14 cellular contexts compared by ENCODE assay signal in genomic region chr10:124621637-124622036, GRCh38.
DNase-seq lines count a peak whose midpoint lies in the region; ATAC-seq and TF ChIP-seq lines count a peak whose summit lies in the region.
"Had no signal": no experiment of that assay in that cellular context is flagged by ENCODE, and none has a peak within 500 bp of the region (broad histone marks: within the 10 kb centered on the region; RNA-seq: fewer than 3 reads in every experiment).

No MANE protein-coding gene starts in this region.

- no peaks in the 10 kb centered on the region for H3K9me3 Mint-ChIP-seq in progenitor cell of endocrine pancreas (ENCODE audit: low read depth)

- intact Hi-C loops in left cardiac atrium (cut with DNase I), result loop anchor here (5.0 to 10.0 kb wide), 3 partner anchors 54 to 121 kb away; partner anchors contain the start of gene FAM53B (in 1 of the 2)

- no peaks in the 10 kb centered on the region for H3K27me3 Mint-ChIP-seq in progenitor cell of endocrine pancreas
- H3K27me3 Mint-ChIP-seq: activated naive CD8-positive, alpha-beta T cell had no signal

- H3K4me2 ChIP-seq in BLaER1, result peak overlapping the region; percentile 96
- no peak overlapping the region; the same call in 1 of the 2 replicates for H3K4me2 ChIP-seq in OCI-LY1 (ENCODE audit: low read length)
- H3K4me2 ChIP-seq: smooth muscle cell had no signal

- H3K27ac ChIP-seq in BLaER1 (no peak overlapping the region), OCI-LY1 (ENCODE audit: low read depth, low read length, poor library complexity, severe bottlenecking) (peak overlapping the region; percentile 93)
- H3K27ac ChIP-seq: coronary artery, SJSA1 had no signal

- H3K36me3 Mint-ChIP-seq in progenitor cell of endocrine pancreas (ENCODE audit: insufficient read depth), result no peaks in the 10 kb centered on the region
- H3K36me3 Mint-ChIP-seq: activated naive CD8-positive, alpha-beta T cell had no signal

- H3K4me1 ChIP-seq in BLaER1 (peaks cover 100% of the 10 kb centered on the region), OCI-LY1 (ENCODE audit: insufficient read depth, low read length, severe bottlenecking) (peaks cover 100% of the 10 kb centered on the region)
- H3K4me1 ChIP-seq: SJSA1 had no signal

- no peaks in the 10 kb centered on the region for H3K79me2 ChIP-seq in OCI-LY1 (ENCODE audit: insufficient read depth, low read length)

- H3K27me3 ChIP-seq in BLaER1 (peaks cover 41% of the 10 kb centered on the region), OCI-LY1 (ENCODE audit: insufficient read depth, low read length) (no peaks in the 10 kb centered on the region)
- H3K27me3 ChIP-seq: SJSA1 had no signal

- DNase-seq in left cardiac atrium (no peak), progenitor cell of endocrine pancreas (ENCODE audit: low spot score, unreplicated experiment) (no peak), MV-4-11 (lab: John Stamatoyannopoulos, UW) (no peak), SIG-M5 (lab: John Stamatoyannopoulos, UW) (no peak)
- DNase-seq in activated naive CD4-positive, alpha-beta T cell treated with anti-CD3 and anti-CD28 coated beads, Interleukin-2, amount 50 U/mL, for 16 hours, result no peak
- no peak for DNase-seq in stimulated activated CD4-positive, alpha-beta T cell treated with anti-CD3 and anti-CD28 coated beads, Interleukin-15, amount 100 ng/mL, for 24 hours
- DNase-seq: NCI-H1694 treated with DMSO at 0.1 percent for 48 hours had no signal

- no peak overlapping the region for H3K4me3 Mint-ChIP-seq in progenitor cell of endocrine pancreas (ENCODE audit: low read depth)
- H3K4me3 Mint-ChIP-seq: activated naive CD8-positive, alpha-beta T cell had no signal

- H3K4me3 ChIP-seq in BLaER1 (no peak overlapping the region), OCI-LY1 (ENCODE audit: low read depth, low read length, poor library complexity, severe bottlenecking) (no peak overlapping the region)
- H3K4me3 ChIP-seq: coronary artery, K562, SJSA1, smooth muscle cell had no signal

- peak overlapping the region; percentile 69 for H3K27ac Mint-ChIP-seq in progenitor cell of endocrine pancreas
- H3K27ac Mint-ChIP-seq: activated naive CD8-positive, alpha-beta T cell had no signal

- peaks cover 100% of the 10 kb centered on the region for H4K20me1 ChIP-seq in BLaER1
- no peaks in the 10 kb centered on the region for H4K20me1 ChIP-seq in OCI-LY1 (ENCODE audit: insufficient read depth, low read length)

- peak; percentile 4 to 21 for ATAC-seq in left cardiac atrium
- ATAC-seq: K562 had no signal

- no peak for TF ChIP-seq CTCF in OCI-LY1 (IDR thresholded peaks at IDR 0.05; ENCODE audit: low read length)
- no peak for TF ChIP-seq CTCF in progenitor cell of endocrine pancreas (IDR thresholded peaks at IDR 0.05; ENCODE audit: unreplicated experiment)

- H3K9me2 ChIP-seq in OCI-LY1 (ENCODE audit: low read depth, low read length), result no peaks in the 10 kb centered on the region

- H3K9me3 ChIP-seq in BLaER1 (no peaks in the 10 kb centered on the region), OCI-LY1 (ENCODE audit: low read length) (no peaks in the 10 kb centered on the region)
- H3K9me3 ChIP-seq: SJSA1 had no signal

- H3K9ac ChIP-seq in BLaER1, result peak overlapping the region; percentile 43; the same call in 1 of the 2 replicates
- H3K9ac ChIP-seq in OCI-LY1 (ENCODE audit: low read length), result peak overlapping the region; percentile 17; the same call in 1 of the 2 replicates

- no peaks in the 10 kb centered on the region for H3F3A ChIP-seq in OCI-LY1 (ENCODE audit: insufficient read depth, low read length)

- H3K36me3 ChIP-seq in BLaER1 (peaks cover 6% of the 10 kb centered on the region; the same call in 1 of the 2 replicates), OCI-LY1 (ENCODE audit: insufficient read depth, low read length) (peaks cover 20% of the 10 kb centered on the region)
- H3K36me3 ChIP-seq: SJSA1 had no signal

- peaks cover 7% of the 10 kb centered on the region for H3K4me1 Mint-ChIP-seq in progenitor cell of endocrine pancreas (ENCODE audit: low read depth)

- no peak overlapping the region for H2AFZ ChIP-seq in OCI-LY1 (ENCODE audit: low read length)
